Comparison of ENCODE assay signal across 15 cellular contexts in genomic region chr10:125742465-125742864, GRCh38. TPM values are rescaled to one million over a fixed set of nuclear protein-coding genes. Genes with fewer than 3 reads are reported as not detected.
A peak's percentile ranks its signal among the peaks of the same experiment; 100 is the strongest.
DNase-seq lines count a peak whose midpoint lies in the region; ATAC-seq and TF ChIP-seq lines count a peak whose summit lies in the region.
"Had no signal": no experiment of that assay in that cellular context is flagged by ENCODE, and none has a peak within 500 bp of the region (broad histone marks: within the 10 kb centered on the region; RNA-seq: fewer than 3 reads in every experiment).

No MANE protein-coding gene starts in this region.

- TF ChIP-seq CTCF in C4-2B (conservative IDR thresholded peaks at IDR 0.05): peak; percentile 41
- TF ChIP-seq CTCF in LNCAP (IDR thresholded peaks at IDR 0.05): peak; percentile 38; the same call in 1 of the 2 replicates
- TF ChIP-seq CTCF in astrocyte of the cerebellum (IDR thresholded peaks at IDR 0.05; ENCODE audit: low read depth, low read length, missing control alignments): peak; percentile 15

- WGBS in aorta, 2 donors: 48 to 58% methylated on average over 2 of the region's 2 CpGs

- no peak for ATAC-seq in Right ventricle myocardium superior (ENCODE audit: poor library complexity)
- no peak for ATAC-seq in aorta (ENCODE audit: low FRiP score)
- ATAC-seq: activated CD4-positive, CD25-positive, alpha-beta regulatory T cell treated with anti-CD3 and anti-CD28 coated beads, Interleukin-2, amount 50 U/mL, for 24 hours had no signal

- in situ Hi-C loops in astrocyte of the cerebellum (cut with HindIII; ENCODE audit: low sequenced_read_pairs): no loop called here

- H3K27me3 ChIP-seq in aorta (ENCODE audit: control insufficient read depth in 1 of 2, insufficient read depth in 2 of 2, low read length in 1 of 2): no peaks in the 10 kb centered on the region
- H3K27me3 ChIP-seq: neutrophil had no signal

- DNase-seq in astrocyte of the cerebellum (ENCODE audit: low read depth): no peak
- DNase-seq in left kidney (ENCODE audit: low read depth, low spot score): peak; percentile 12
- DNase-seq in Right ventricle myocardium superior: no peak
- no peak for DNase-seq in NCI-H446 treated with DMSO at 0.1 percent for 48 hours (lab: John Stamatoyannopoulos, UW)
- no peak for DNase-seq in aorta
- DNase-seq in NCI-H82 treated with DMSO at 0.1 percent for 48 hours (lab: John Stamatoyannopoulos, UW; ENCODE audit: unreplicated experiment): no peak
- DNase-seq: CD8-positive, alpha-beta memory T cell; foreskin melanocyte; NCI-H2107 had no signal

- no peaks in the 10 kb centered on the region for H3K9me3 ChIP-seq in aorta (ENCODE audit: control insufficient read depth, low read length)
- H3K9me3 ChIP-seq: neutrophil had no signal

- H3K27ac ChIP-seq in C4-2B: no peak overlapping the region
- no peak overlapping the region for H3K27ac ChIP-seq in aorta (ENCODE audit: low read depth in 1 of 2, low read length in 2 of 2)
- H3K27ac ChIP-seq: neutrophil, RWPE1 had no signal

- intact Hi-C loops in Right ventricle myocardium superior (cut with DNase I) (no loop called here), aorta (cut with DNase I) (no loop called here)

- H3K4me3 ChIP-seq in astrocyte of the cerebellum (ENCODE audit: low read depth, low read length) (no peak overlapping the region), aorta (ENCODE audit: low read length in 2 of 2) (no peak overlapping the region)

- no peaks in the 10 kb centered on the region for H3K4me1 ChIP-seq in aorta (ENCODE audit: control insufficient read depth in 1 of 2, insufficient read depth in 2 of 2, low read length in 2 of 2)

- H3K36me3 ChIP-seq in aorta (ENCODE audit: control insufficient read depth in 1 of 2, insufficient read depth in 2 of 2, low read length in 1 of 2): peaks cover 10 to 12% of the 10 kb centered on the region in 2 donors

RNA-seq across cellular contexts. Expression of gene EDRF1, which starts 23.0 kb away (rescaled TPM):
- 10.1 TPM for total RNA-seq in Right ventricle myocardium superior
- 10 to 100 TPM; 22.3 to 27.8 TPM for total RNA-seq in aorta
- 10 to 100 TPM in 1 of 2 donors, 1 to 10 TPM in 1; 7.5 to 23.6 TPM for polyA plus RNA-seq in aorta

RNA-seq across cellular contexts. Expression of gene MMP21, which starts 33.2 kb away (rescaled TPM):
- total RNA-seq in Right ventricle myocardium superior: not detected
- under 1 TPM; 0.16 to 0.33 TPM for total RNA-seq in aorta
- polyA plus RNA-seq in aorta: not detected
- polyA plus RNA-seq: CD8-positive, alpha-beta memory T cell had no signal

RNA-seq across cellular contexts. Expression of gene TEX36, which starts 59.5 kb away (rescaled TPM):
- total RNA-seq in Right ventricle myocardium superior: not detected
- total RNA-seq in aorta: not detected
- not detected for polyA plus RNA-seq in aorta
- total RNA-seq: CD8-positive, alpha-beta memory T cell; kidney epithelial cell had no signal
- polyA plus RNA-seq: CD8-positive, alpha-beta memory T cell had no signal
